In the genomic region with DNA sequence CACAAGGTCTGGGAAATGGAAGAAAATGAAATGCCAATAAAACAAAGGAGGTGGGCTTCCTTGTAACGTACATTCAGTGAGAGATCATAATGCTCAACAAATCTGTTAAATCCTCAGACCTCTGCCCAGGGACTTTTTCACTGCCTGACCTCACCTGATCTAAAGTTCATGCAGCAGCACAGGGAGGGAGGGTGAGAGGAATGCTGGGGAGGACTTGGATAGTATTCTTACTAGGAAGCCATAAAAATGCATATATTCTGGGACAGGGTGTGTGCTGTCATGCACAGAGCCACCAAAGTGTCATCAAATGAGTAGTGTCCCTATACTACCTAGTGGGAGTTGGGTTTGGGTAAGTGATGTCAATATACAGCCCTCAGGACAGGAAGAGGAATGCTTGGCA, we compare ENCODE assay signal across 15 cellular contexts. TPM values are rescaled to one million over a fixed set of nuclear protein-coding genes. Genes with fewer than 3 reads are reported as not detected.
DNase-seq lines count a peak whose midpoint lies in the region; ATAC-seq and TF ChIP-seq lines count a peak whose summit lies in the region.
"Had no signal": no experiment of that assay in that cellular context is flagged by ENCODE, and none has a peak within 500 bp of the region (broad histone marks: within the 10 kb centered on the region; RNA-seq: fewer than 3 reads in every experiment).

No MANE protein-coding gene starts in this region.

- H3K4me1 Mint-ChIP-seq in T-helper 17 cell, result peaks cover 10% of the 10 kb centered on the region
- H3K4me1 Mint-ChIP-seq: CD4-positive, CD25-positive, alpha-beta regulatory T cell had no signal

- TF ChIP-seq CTCF in heart right ventricle (IDR thresholded peaks at IDR 0.05) (no peak), psoas muscle (IDR thresholded peaks at IDR 0.05) (no peak)

- peaks cover 11% of the 10 kb centered on the region for H3K36me3 Mint-ChIP-seq in T-helper 17 cell (ENCODE audit: low read depth)
- H3K36me3 Mint-ChIP-seq: CD4-positive, CD25-positive, alpha-beta regulatory T cell had no signal

- WGBS in heart right ventricle, 2 donors, result 70 to 77% methylated on average over 1 of the region's 1 CpG
- 35 to 53% (median 39%) methylated on average over 1 of the region's 1 CpG for WGBS in psoas muscle, 3 donors

- DNase-seq in heart right ventricle (no peak), left cardiac atrium (no peak), left colon (peak; percentile 35 to 78), psoas muscle (no peak), pons (ENCODE audit: low spot score) (no peak), occipital lobe (lab: John Stamatoyannopoulos, UW) (no peak), T-helper 17 cell (no peak)
- DNase-seq: ACHN; CD4-positive, CD25-positive, alpha-beta regulatory T cell; DMS53; GF-D8 had no signal

- H3K27ac Mint-ChIP-seq in T-helper 17 cell, result no peak overlapping the region
- H3K27ac Mint-ChIP-seq: CD4-positive, CD25-positive, alpha-beta regulatory T cell had no signal

- H3K36me3 ChIP-seq in heart right ventricle, result peaks cover 0 to 50% (median 0%) of the 10 kb centered on the region in 9 donors
- peaks cover 0 to 7% of the 10 kb centered on the region in 2 donors for H3K36me3 ChIP-seq in psoas muscle (ENCODE audit: insufficient read depth in 1 of 2, low read depth in 1 of 2)
- H3K36me3 ChIP-seq: BLaER1 treated with 17β-estradiol and CSF1 and Interleukin-3, amounts not matched to agents 10 nM and 100 nM had no signal

- peaks cover 3 to 98% (median 55%) of the 10 kb centered on the region in 9 donors for H3K4me1 ChIP-seq in heart right ventricle
- peaks cover 77% of the 10 kb centered on the region for H3K4me1 ChIP-seq in psoas muscle
- H3K4me1 ChIP-seq: BLaER1 treated with 17β-estradiol and CSF1 and Interleukin-3, amounts not matched to agents 10 nM and 100 nM had no signal

- H3K9me3 ChIP-seq in heart right ventricle (no peaks in the 10 kb centered on the region), psoas muscle (no peaks in the 10 kb centered on the region), T-helper 17 cell (ENCODE audit: control insufficient read depth, low read length, poor library complexity, severe bottlenecking) (no peaks in the 10 kb centered on the region)
- H3K9me3 ChIP-seq: BLaER1 treated with 17β-estradiol and CSF1 and Interleukin-3, amounts not matched to agents 10 nM and 100 nM had no signal

- intact Hi-C loops in heart right ventricle (cut with DNase I) (no loop called here), left cardiac atrium (cut with DNase I) (no loop called here), left colon (cut with DNase I, micrococcal nuclease) (no loop called here), psoas muscle (cut with DNase I) (no loop called here)

- H3K27me3 Mint-ChIP-seq in T-helper 17 cell, result no peaks in the 10 kb centered on the region

- H3K4me3 Mint-ChIP-seq in T-helper 17 cell, result no peak overlapping the region
- H3K4me3 Mint-ChIP-seq: CD4-positive, CD25-positive, alpha-beta regulatory T cell had no signal

- no peaks in the 10 kb centered on the region for H3K27me3 ChIP-seq in heart right ventricle
- no peaks in the 10 kb centered on the region for H3K27me3 ChIP-seq in psoas muscle (ENCODE audit: insufficient read depth in 3 of 3, low read length in 2 of 3)
- H3K27me3 ChIP-seq: BLaER1 treated with 17β-estradiol and CSF1 and Interleukin-3, amounts not matched to agents 10 nM and 100 nM had no signal

- ATAC-seq in heart right ventricle (no peak), left cardiac atrium (no peak), left colon (peak; percentile 80), psoas muscle (no peak), T-helper 17 cell (no peak)
- ATAC-seq: HCT116 had no signal

- H3K4me3 ChIP-seq in heart right ventricle, result no peak overlapping the region
- no peak overlapping the region for H3K4me3 ChIP-seq in psoas muscle
- H3K4me3 ChIP-seq: BLaER1 treated with 17β-estradiol and CSF1 and Interleukin-3, amounts not matched to agents 10 nM and 100 nM had no signal

- H3K27ac ChIP-seq in heart right ventricle, result peak overlapping the region in 8 of 10 donors; percentile 26 to 94 (median 89)
- H3K27ac ChIP-seq in psoas muscle, result peak overlapping the region; percentile 7
- H3K27ac ChIP-seq: BLaER1 treated with 17β-estradiol and CSF1 and Interleukin-3, amounts not matched to agents 10 nM and 100 nM; HL-60 had no signal

RNA-seq across cellular contexts. Expression of a gene that starts 32.6 kb away (rescaled TPM):
- total RNA-seq in heart right ventricle (100 to 1,000 TPM; 263 to 372 (median 332) TPM), left cardiac atrium (100 to 1,000 TPM in 1 of 2 donors, 10 to 100 TPM in 1; 92.1 to 109 TPM), left colon (100 to 1,000 TPM; 170 to 205 TPM), psoas muscle (100 to 1,000 TPM; 166 to 285 (median 211) TPM), occipital lobe (0.47 TPM), T-helper 17 cell (10 to 100 TPM in 1 of 2 donors, 1 to 10 TPM in 1; 7.2 to 10.1 TPM)
- polyA plus RNA-seq in heart right ventricle (10 to 100 TPM; 28.1 to 53.6 TPM), psoas muscle (10 to 100 TPM; 30.2 to 84.5 (median 82.4) TPM)
- total RNA-seq: A172 had no signal

Comparison
In these comparisons a context has a peak if more than half of its experiments do, and no peak if none do; other contexts are left out.
1. DNase-seq: peak in left colon (2 of 2); none in heart right ventricle (0 of 2), left cardiac atrium (single experiment), psoas muscle (0 of 2), pons (single experiment), occipital lobe (single experiment) and T-helper 17 cell (0 of 3).
2. RNA of a gene that starts 32.6 kb away (total RNA-seq): 263 to 372 TPM in heart right ventricle, 166 to 285 TPM in psoas muscle, 170 to 205 TPM in left colon and 92.1 to 109 TPM in left cardiac atrium; 7.2 to 10.1 TPM in T-helper 17 cell and 0.47 TPM in occipital lobe (single experiment); every median in the first group is over 4 times any median in the second.